In genomic region chrX:1400731-1401471, GRCh38 we compare ENCODE assay signal across 16 cellular contexts. TPM values are rescaled to one million over a fixed set of nuclear protein-coding genes. Genes with fewer than 3 reads are reported as not detected.
DNase-seq lines count a peak whose midpoint lies in the region; ATAC-seq and TF ChIP-seq lines count a peak whose summit lies in the region.
"Had no signal": no experiment of that assay in that cellular context is flagged by ENCODE, and none has a peak within 500 bp of the region (broad histone marks: within the 10 kb centered on the region; RNA-seq: fewer than 3 reads in every experiment).

No MANE protein-coding gene starts in this region.

- no peak for ATAC-seq in activated T-cell treated with anti-CD3 and anti-CD28 coated beads, Interleukin-2, amount 50 U/mL, for 72 hours (replicated peaks in 1 of 2)
- ATAC-seq in Panc1 (peak; percentile 62; the same call in 1 of the 2 replicates), right cardiac atrium (no peak), HG02840 (IDR thresholded peaks at IDR 0.05; ENCODE audit: low FRiP score, unreplicated experiment) (no peak), HG03378 (IDR thresholded peaks at IDR 0.05; ENCODE audit: unreplicated experiment) (no peak)
- ATAC-seq: T-helper 17 cell had no signal

- peaks cover 3 to 10% of the 10 kb centered on the region in 2 donors for H3K36me3 Mint-ChIP-seq in activated T-cell treated with anti-CD3 and anti-CD28 coated beads, Interleukin-2, amount 50 U/mL, for 72 hours (ENCODE audit: insufficient read depth in 2 of 2)

- no peak overlapping the region for H3K4me3 ChIP-seq in Panc1 (ENCODE audit: low read depth in 2 of 2, low read length in 2 of 2)
- no peak overlapping the region for H3K4me3 ChIP-seq in right cardiac atrium (ENCODE audit: low read length)

- CTCF ChIA-PET in Panc1 (lab: Charles Lee): no interaction called here

- H3K27me3 Mint-ChIP-seq in activated T-cell treated with anti-CD3 and anti-CD28 coated beads, Interleukin-2, amount 50 U/mL, for 72 hours (ENCODE audit: low read depth): no peaks in the 10 kb centered on the region
- H3K27me3 Mint-ChIP-seq: T-helper 17 cell had no signal

- no peaks in the 10 kb centered on the region for H3K36me3 ChIP-seq in Panc1 (ENCODE audit: control insufficient read depth, insufficient read depth, low read length)

- peaks cover 4% of the 10 kb centered on the region for H3K4me1 Mint-ChIP-seq in activated T-cell treated with anti-CD3 and anti-CD28 coated beads, Interleukin-2, amount 50 U/mL, for 72 hours (ENCODE audit: low read depth)
- H3K4me1 Mint-ChIP-seq: CD14-positive monocyte had no signal

- WGBS in right cardiac atrium: 87% methylated on average over 27 of the region's 27 CpGs

- no peaks in the 10 kb centered on the region for H3K27me3 ChIP-seq in Panc1 (ENCODE audit: control insufficient read depth, insufficient read depth, low read length)
- no peaks in the 10 kb centered on the region for H3K27me3 ChIP-seq in right cardiac atrium (ENCODE audit: control insufficient read depth, insufficient read depth)

- POLR2A ChIA-PET in Panc1 (lab: Charles Lee): no interaction called here

- no peaks in the 10 kb centered on the region for H3K9me3 ChIP-seq in Panc1 (ENCODE audit: control insufficient read depth, insufficient read depth, low read depth, low read length)
- no peaks in the 10 kb centered on the region for H3K9me3 ChIP-seq in right cardiac atrium (ENCODE audit: control insufficient read depth, low read length)

- H3K4me3 Mint-ChIP-seq in activated T-cell treated with anti-CD3 and anti-CD28 coated beads, Interleukin-2, amount 50 U/mL, for 72 hours: no peak overlapping the region
- H3K4me3 Mint-ChIP-seq: CD14-positive monocyte, nephron, T-helper 17 cell had no signal

- H3K27ac Mint-ChIP-seq in activated T-cell treated with anti-CD3 and anti-CD28 coated beads, Interleukin-2, amount 50 U/mL, for 72 hours: no peak overlapping the region
- H3K27ac Mint-ChIP-seq: nephron, T-helper 17 cell had no signal

- TF ChIP-seq CTCF in Panc1 (IDR thresholded peaks at IDR 0.05): no peak

- BruUV-seq in Panc1 (replicated peaks; lab: Mats Ljungman, UMichigan): no TSS peak

- H3K9me3 Mint-ChIP-seq in activated T-cell treated with anti-CD3 and anti-CD28 coated beads, Interleukin-2, amount 50 U/mL, for 72 hours: no peaks in the 10 kb centered on the region
- H3K9me3 Mint-ChIP-seq: nephron had no signal

- H3K27ac ChIP-seq in Panc1 (ENCODE audit: low read length): no peak overlapping the region
- no peak overlapping the region for H3K27ac ChIP-seq in right cardiac atrium (ENCODE audit: low read length)

- H3K4me1 ChIP-seq in Panc1 (ENCODE audit: control insufficient read depth, insufficient read depth, low read length) (no peaks in the 10 kb centered on the region), right cardiac atrium (ENCODE audit: control insufficient read depth, insufficient read depth, low read length) (no peaks in the 10 kb centered on the region)

- intact Hi-C loops in Panc1 (cut with micrococcal nuclease; ENCODE audit: unreplicated experiment) (no loop called here), right cardiac atrium (cut with DNase I) (no loop called here), posterior cingulate gyrus (cut with DNase I) (no loop called here)

- in situ Hi-C loops in Panc1 (cut with HindIII; ENCODE audit: low pct_unique_long_range_greater_than_20kb, low sequenced_read_pairs): no loop called here

- DNase-seq in activated T-cell treated with anti-CD3 and anti-CD28 coated beads, Interleukin-2, amount 50 U/mL, for 1 hour: peak; percentile 17
- no peak for DNase-seq in activated T-cell treated with anti-CD3 and anti-CD28 coated beads, Interleukin-2, amount 50 U/mL, for 72 hours
- DNase-seq in Panc1 (ENCODE audit: low read depth, low spot score) (no peak), right cardiac atrium (peak in 2 of 3 donors; percentile 49 to 57), posterior cingulate gyrus (peak in 6 of 10 donors; percentile 1 to 76 (median 40)), NCI-H1930 (lab: John Stamatoyannopoulos, UW) (no peak)
- DNase-seq: cerebellar nuclear complex, KG1, mesenchymal stem cell, NCI-H1092, NCI-H2171, T-helper 17 cell had no signal

RNA-seq across cellular contexts. Expression of gene SLC25A6, which starts 9.0 kb away (rescaled TPM):
- 100 to 1,000 TPM; 402 to 411 TPM for total RNA-seq in activated T-cell treated with anti-CD3 and anti-CD28 coated beads, Interleukin-2, amount 50 U/mL, for 72 hours
- total RNA-seq in Panc1 (2021; ENCODE audit: unreplicated experiment) (125 TPM), right cardiac atrium (100 to 1,000 TPM; 154 to 228 (median 193) TPM)
- 475 TPM for polyA plus RNA-seq in Panc1 (2012; ENCODE audit: insufficient read length)
- polyA plus RNA-seq in right cardiac atrium: 159 TPM

RNA-seq across cellular contexts. Expression of gene ASMTL, which starts 51.8 kb away (rescaled TPM):
- total RNA-seq in activated T-cell treated with anti-CD3 and anti-CD28 coated beads, Interleukin-2, amount 50 U/mL, for 72 hours: 100 to 1,000 TPM in 1 of 2 donors, 10 to 100 TPM in 1; 70.4 to 101 TPM
- total RNA-seq in Panc1 (2021; ENCODE audit: unreplicated experiment) (16.5 TPM), right cardiac atrium (10 to 100 TPM; 30.3 to 34.4 (median 34.1) TPM)
- polyA plus RNA-seq in Panc1 (2012; ENCODE audit: insufficient read length): 29.5 TPM
- 27.7 TPM for polyA plus RNA-seq in right cardiac atrium

Comparison
In these comparisons a context has a peak if more than half of its experiments do, and no peak if none do; other contexts are left out.
1. DNase-seq: peak in activated T-cell treated with anti-CD3 and anti-CD28 coated beads, Interleukin-2, amount 50 U/mL, for 1 hour (single experiment), right cardiac atrium (2 of 3) and posterior cingulate gyrus (6 of 10); none in activated T-cell treated with anti-CD3 and anti-CD28 coated beads, Interleukin-2, amount 50 U/mL, for 72 hours (0 of 2), Panc1 (single experiment) and NCI-H1930 (0 of 2).